ENCODE assay signal across 1 cellular context in the genomic region with DNA sequence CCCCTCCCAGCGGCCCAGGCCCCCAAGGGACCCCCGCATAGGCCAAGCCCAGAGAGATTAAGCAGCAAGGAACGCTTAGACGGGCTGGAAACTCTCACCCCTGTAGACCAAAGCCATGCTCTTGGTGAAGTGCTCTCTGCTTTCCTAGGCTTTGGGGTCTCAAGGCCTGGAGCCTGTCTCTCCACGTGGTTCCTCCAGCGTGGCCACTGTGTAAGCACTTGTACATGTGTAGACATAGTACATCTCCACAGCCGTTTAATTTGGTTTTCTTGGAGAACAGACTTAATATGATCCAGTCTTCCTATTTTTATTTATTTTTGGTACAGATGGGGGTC.
TF ChIP-seq lines count a peak whose summit lies in the region.

No MANE protein-coding gene starts in this region.

TF ChIP-seq in GM12878, 131 proteins besides CTCF, POLR2A, EP300 and RAD21:
- TF ChIP-seq TCF7 (IDR thresholded peaks at IDR 0.05; ENCODE audit: borderline replicate concordance) = no peak
- no peak for TF ChIP-seq RCOR1 (conservative IDR thresholded peaks at IDR 0.05; ENCODE audit: low read depth, low read length)
- no peak for TF ChIP-seq TARDBP (IDR thresholded peaks at IDR 0.05; ENCODE audit: borderline replicate concordance)
- TF ChIP-seq, protein P1, sequence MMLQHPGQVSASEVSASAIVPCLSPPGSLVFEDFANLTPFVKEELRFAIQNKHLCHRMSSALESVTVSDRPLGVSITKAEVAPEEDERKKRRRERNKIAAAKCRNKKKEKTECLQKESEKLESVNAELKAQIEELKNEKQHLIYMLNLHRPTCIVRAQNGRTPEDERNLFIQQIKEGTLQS (IDR thresholded peaks at IDR 0.05; ENCODE audit: borderline replicate concordance, extremely low read depth, low read depth, low read length) = no peak
- TF ChIP-seq, protein P2, sequence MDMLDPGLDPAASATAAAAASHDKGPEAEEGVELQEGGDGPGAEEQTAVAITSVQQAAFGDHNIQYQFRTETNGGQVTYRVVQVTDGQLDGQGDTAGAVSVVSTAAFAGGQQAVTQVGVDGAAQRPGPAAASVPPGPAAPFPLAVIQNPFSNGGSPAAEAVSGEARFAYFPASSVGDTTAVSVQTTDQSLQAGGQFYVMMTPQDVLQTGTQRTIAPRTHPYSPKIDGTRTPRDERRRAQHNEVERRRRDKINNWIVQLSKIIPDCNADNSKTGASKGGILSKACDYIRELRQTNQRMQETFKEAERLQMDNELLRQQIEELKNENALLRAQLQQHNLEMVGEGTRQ (IDR thresholded peaks at IDR 0.05; ENCODE audit: borderline replicate concordance, low read depth, low read length) = no peak; the same call in 1 of the 2 replicates
- TF ChIP-seq, protein P3, sequence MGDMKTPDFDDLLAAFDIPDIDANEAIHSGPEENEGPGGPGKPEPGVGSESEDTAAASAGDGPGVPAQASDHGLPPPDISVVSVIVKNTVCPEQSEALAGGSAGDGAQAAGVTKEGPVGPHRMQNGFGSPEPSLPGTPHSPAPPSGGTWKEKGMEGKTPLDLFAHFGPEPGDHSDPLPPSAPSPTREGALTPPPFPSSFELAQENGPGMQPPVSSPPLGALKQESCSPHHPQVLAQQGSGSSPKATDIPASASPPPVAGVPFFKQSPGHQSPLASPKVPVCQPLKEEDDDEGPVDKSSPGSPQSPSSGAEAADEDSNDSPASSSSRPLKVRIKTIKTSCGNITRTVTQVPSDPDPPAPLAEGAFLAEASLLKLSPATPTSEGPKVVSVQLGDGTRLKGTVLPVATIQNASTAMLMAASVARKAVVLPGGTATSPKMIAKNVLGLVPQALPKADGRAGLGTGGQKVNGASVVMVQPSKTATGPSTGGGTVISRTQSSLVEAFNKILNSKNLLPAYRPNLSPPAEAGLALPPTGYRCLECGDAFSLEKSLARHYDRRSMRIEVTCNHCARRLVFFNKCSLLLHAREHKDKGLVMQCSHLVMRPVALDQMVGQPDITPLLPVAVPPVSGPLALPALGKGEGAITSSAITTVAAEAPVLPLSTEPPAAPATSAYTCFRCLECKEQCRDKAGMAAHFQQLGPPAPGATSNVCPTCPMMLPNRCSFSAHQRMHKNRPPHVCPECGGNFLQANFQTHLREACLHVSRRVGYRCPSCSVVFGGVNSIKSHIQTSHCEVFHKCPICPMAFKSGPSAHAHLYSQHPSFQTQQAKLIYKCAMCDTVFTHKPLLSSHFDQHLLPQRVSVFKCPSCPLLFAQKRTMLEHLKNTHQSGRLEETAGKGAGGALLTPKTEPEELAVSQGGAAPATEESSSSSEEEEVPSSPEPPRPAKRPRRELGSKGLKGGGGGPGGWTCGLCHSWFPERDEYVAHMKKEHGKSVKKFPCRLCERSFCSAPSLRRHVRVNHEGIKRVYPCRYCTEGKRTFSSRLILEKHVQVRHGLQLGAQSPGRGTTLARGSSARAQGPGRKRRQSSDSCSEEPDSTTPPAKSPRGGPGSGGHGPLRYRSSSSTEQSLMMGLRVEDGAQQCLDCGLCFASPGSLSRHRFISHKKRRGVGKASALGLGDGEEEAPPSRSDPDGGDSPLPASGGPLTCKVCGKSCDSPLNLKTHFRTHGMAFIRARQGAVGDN (IDR thresholded peaks at IDR 0.05) = no peak
- TF ChIP-seq NFXL1 (IDR thresholded peaks at IDR 0.05; ENCODE audit: borderline replicate concordance) = no peak
- TF ChIP-seq BHLHE40 (IDR thresholded peaks at IDR 0.05; ENCODE audit: borderline replicate concordance in 1 of 2, low read depth in 2 of 2, low read length in 1 of 2) = no peak
- TF ChIP-seq, protein P4, sequence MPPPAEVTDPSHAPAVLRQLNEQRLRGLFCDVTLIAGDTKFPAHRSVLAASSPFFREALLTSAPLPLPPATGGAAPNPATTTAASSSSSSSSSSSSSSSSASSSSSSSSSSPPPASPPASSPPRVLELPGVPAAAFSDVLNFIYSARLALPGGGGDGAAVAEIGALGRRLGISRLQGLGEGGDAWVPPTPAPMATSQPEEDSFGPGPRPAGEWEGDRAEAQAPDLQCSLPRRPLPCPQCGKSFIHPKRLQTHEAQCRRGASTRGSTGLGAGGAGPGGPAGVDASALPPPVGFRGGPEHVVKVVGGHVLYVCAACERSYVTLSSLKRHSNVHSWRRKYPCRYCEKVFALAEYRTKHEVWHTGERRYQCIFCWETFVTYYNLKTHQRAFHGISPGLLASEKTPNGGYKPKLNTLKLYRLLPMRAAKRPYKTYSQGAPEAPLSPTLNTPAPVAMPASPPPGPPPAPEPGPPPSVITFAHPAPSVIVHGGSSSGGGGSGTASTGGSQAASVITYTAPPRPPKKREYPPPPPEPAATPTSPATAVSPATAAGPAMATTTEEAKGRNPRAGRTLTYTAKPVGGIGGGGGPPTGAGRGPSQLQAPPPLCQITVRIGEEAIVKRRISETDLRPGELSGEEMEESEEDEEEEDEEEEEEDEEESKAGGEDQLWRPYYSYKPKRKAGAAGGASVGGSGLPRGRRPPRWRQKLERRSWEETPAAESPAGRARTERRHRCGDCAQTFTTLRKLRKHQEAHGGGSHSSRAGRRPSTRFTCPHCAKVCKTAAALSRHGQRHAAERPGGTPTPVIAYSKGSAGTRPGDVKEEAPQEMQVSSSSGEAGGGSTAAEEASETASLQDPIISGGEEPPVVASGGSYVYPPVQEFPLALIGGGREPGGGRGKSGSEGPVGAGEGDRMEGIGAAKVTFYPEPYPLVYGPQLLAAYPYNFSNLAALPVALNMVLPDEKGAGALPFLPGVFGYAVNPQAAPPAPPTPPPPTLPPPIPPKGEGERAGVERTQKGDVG (CRISPR knock-in tag; IDR thresholded peaks at IDR 0.05) = no peak
- no peak for TF ChIP-seq MTA3 (IDR thresholded peaks at IDR 0.05; ENCODE audit: borderline replicate concordance, low read length)
- no peak for TF ChIP-seq SPI1 (IDR thresholded peaks at IDR 0.05; ENCODE audit: borderline replicate concordance, insufficient read depth, low read depth, low read length)
- no peak for TF ChIP-seq BMI1 (IDR thresholded peaks at IDR 0.05; ENCODE audit: borderline replicate concordance)
- TF ChIP-seq ATF7 (IDR thresholded peaks at IDR 0.05; ENCODE audit: low read depth) = no peak
- TF ChIP-seq ZBED1 (IDR thresholded peaks at IDR 0.05; ENCODE audit: borderline replicate concordance) = no peak
- TF ChIP-seq SUZ12 (IDR thresholded peaks at IDR 0.05; ENCODE audit: unreplicated experiment) = no peak
- TF ChIP-seq WRNIP1 (IDR thresholded peaks at IDR 0.05; ENCODE audit: borderline replicate concordance, low read depth, low read length) = no peak
- TF ChIP-seq ZNF274 (IDR thresholded peaks at IDR 0.05; ENCODE audit: insufficient read depth, insufficient read length) = no peak
- no peak for TF ChIP-seq MYB (IDR thresholded peaks at IDR 0.05; ENCODE audit: borderline replicate concordance, low read depth, low read length)
- TF ChIP-seq, protein P5, sequence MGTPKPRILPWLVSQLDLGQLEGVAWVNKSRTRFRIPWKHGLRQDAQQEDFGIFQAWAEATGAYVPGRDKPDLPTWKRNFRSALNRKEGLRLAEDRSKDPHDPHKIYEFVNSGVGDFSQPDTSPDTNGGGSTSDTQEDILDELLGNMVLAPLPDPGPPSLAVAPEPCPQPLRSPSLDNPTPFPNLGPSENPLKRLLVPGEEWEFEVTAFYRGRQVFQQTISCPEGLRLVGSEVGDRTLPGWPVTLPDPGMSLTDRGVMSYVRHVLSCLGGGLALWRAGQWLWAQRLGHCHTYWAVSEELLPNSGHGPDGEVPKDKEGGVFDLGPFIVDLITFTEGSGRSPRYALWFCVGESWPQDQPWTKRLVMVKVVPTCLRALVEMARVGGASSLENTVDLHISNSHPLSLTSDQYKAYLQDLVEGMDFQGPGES (IDR thresholded peaks at IDR 0.05) = no peak
